In the genomic region with DNA sequence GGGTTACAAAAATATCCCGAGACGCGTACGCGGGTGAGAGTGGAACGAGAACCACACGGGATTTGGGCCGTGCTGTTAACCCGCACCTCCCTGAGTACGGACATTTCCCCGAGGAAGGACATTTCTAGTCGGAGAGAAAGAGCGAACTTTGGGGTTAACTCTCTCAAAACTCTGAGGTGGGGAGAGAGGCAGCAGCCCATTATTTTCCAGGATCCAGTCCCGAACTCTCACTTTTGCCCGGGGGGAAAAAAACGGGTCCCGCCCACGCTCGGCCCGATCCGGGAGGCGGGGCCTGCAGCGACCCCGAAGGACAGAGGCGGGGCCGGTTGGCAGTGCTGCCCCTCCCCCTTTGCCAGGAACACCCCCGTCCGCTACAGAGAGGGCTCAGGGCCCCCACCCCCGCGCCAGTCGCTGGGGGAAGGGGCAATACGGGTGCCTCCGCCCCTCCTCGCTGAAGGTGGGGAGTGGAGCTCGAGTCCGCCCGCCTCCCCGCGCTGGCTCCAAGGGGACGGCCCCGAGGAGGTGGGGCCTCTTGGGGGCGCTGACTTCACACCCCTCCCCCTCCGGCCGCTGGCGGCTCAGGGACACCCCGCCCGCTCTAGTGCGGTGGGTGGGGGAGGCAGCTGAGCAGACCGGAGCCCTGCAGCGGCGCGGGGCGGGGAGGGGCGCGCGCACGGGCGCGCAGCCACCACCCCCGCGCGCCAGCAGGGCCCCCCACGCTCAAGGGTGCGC, we compare ENCODE assay signal across 8 cellular contexts. TPM values are rescaled to one million over a fixed set of nuclear protein-coding genes. Genes with fewer than 3 reads are reported as not detected.
A peak's percentile ranks its signal among the peaks of the same experiment; 100 is the strongest.
DNase-seq lines count a peak whose midpoint lies in the region; ATAC-seq and TF ChIP-seq lines count a peak whose summit lies in the region.

No MANE protein-coding gene starts in this region.

- H3K27me3 Mint-ChIP-seq in activated naive CD4-positive, alpha-beta T cell treated with anti-CD3 and anti-CD28 coated beads, Interleukin-2, amount 10 ng/mL, durations not matched to agents 7 days and 5 days = peaks cover 4% of the 10 kb centered on the region

- H3K4me1 Mint-ChIP-seq in activated naive CD4-positive, alpha-beta T cell treated with anti-CD3 and anti-CD28 coated beads, Interleukin-2, amount 10 ng/mL, durations not matched to agents 7 days and 5 days = peaks cover 51% of the 10 kb centered on the region

- TF ChIP-seq CTCF in GM06990 (IDR thresholded peaks at IDR 0.05; ENCODE audit: insufficient read depth, low read length, poor library complexity, severe bottlenecking) = no peak

- peak overlapping the region; percentile 93 for H3K4me3 Mint-ChIP-seq in activated naive CD4-positive, alpha-beta T cell treated with anti-CD3 and anti-CD28 coated beads, Interleukin-2, amount 10 ng/mL, durations not matched to agents 7 days and 5 days

- peaks cover 17% of the 10 kb centered on the region for H3K36me3 Mint-ChIP-seq in activated naive CD4-positive, alpha-beta T cell treated with anti-CD3 and anti-CD28 coated beads, Interleukin-2, amount 10 ng/mL, durations not matched to agents 7 days and 5 days

- CTCF ChIA-PET in activated naive CD4-positive, alpha-beta T cell treated with anti-CD3 and anti-CD28 coated beads, Interleukin-2, amount 10 ng/mL, durations not matched to agents 7 days and 5 days (lab: Charles Lee) = interaction anchor here (1.0 to 1.2 kb wide), 2 partner anchors 11 to 34 kb away, joined by 3 to 5 read pairs; no protein-coding TSS in a partner anchor

- H3K36me3 ChIP-seq in GM06990 (ENCODE audit: control insufficient read depth, insufficient read depth, low read length) = no peaks in the 10 kb centered on the region

- H3K27ac Mint-ChIP-seq in activated naive CD4-positive, alpha-beta T cell treated with anti-CD3 and anti-CD28 coated beads, Interleukin-2, amount 10 ng/mL, durations not matched to agents 7 days and 5 days = peak overlapping the region; percentile 98

- peak overlapping the region; percentile 91 for H3K27ac ChIP-seq in substantia nigra (ENCODE audit: low read depth, low read length, poor library complexity, severe bottlenecking)

- ATAC-seq in HG02588 (IDR thresholded peaks at IDR 0.05; ENCODE audit: unreplicated experiment) = peak; percentile 74

- no peaks in the 10 kb centered on the region for H3K9me3 Mint-ChIP-seq in activated naive CD4-positive, alpha-beta T cell treated with anti-CD3 and anti-CD28 coated beads, Interleukin-2, amount 10 ng/mL, durations not matched to agents 7 days and 5 days

- peak overlapping the region; percentile 89 for H3K4me3 ChIP-seq in GM06990 (replicated peaks; ENCODE audit: low read depth, low read length)

- no peaks in the 10 kb centered on the region for H3K27me3 ChIP-seq in GM06990 (replicated peaks; ENCODE audit: control insufficient read depth, insufficient read depth, low read length)

- peak; percentile 95 for DNase-seq in GM06990 (ENCODE audit: extremely low read depth, insufficient read length)
- DNase-seq in NCI-H1048 (lab: John Stamatoyannopoulos, UW) = peak; percentile 98
- DNase-seq in SK-N-DZ (ENCODE audit: low spot score) = peak; percentile 94
- DNase-seq in activated naive CD4-positive, alpha-beta T cell treated with anti-CD3 and anti-CD28 coated beads, Interleukin-2, amount 10 ng/mL, durations not matched to agents 7 days and 5 days = peak; percentile 96
- DNase-seq in germinal center (ENCODE audit: low spot score) = peak; percentile 96
- peak; percentile 78 for DNase-seq in non-pigmented ciliary epithelial cell (ENCODE audit: low read depth)
- peak; percentile 62 to 98 (median 90) for DNase-seq in substantia nigra (lab: John Stamatoyannopoulos, UW)

RNA-seq across cellular contexts. Expression of gene NUCKS1, which starts 0.7 kb away (rescaled TPM):
- polyA plus RNA-seq in SK-N-DZ (2014; cell fraction: cytosol; rRNA removed) = 111 TPM in 2 replicates
- polyA plus RNA-seq in SK-N-DZ (2014; cell fraction: nucleus; rRNA removed) = 39.0 and 45.0 TPM in 2 replicates

RNA-seq across cellular contexts. Expression of gene RAB29, which starts 26.0 kb away (rescaled TPM):
- polyA plus RNA-seq in SK-N-DZ (2014; cell fraction: cytosol; rRNA removed) = 7.1 and 8.1 TPM in 2 replicates
- polyA plus RNA-seq in SK-N-DZ (2014; cell fraction: nucleus; rRNA removed) = 2.1 and 3.7 TPM in 2 replicates

Comparison
In these comparisons a context has a peak if more than half of its experiments do, and no peak if none do; other contexts are left out.
1. Peak in every context shown above with its lines: DNase-seq, ATAC-seq, H3K4me3 ChIP-seq and H3K27ac ChIP-seq.